8 cellular contexts compared by ENCODE assay signal in genomic region chr1:42924249-42925131, GRCh38. TPM values are rescaled to one million over a fixed set of nuclear protein-coding genes. Genes with fewer than 3 reads are reported as not detected.
A peak's percentile ranks its signal among the peaks of the same experiment; 100 is the strongest.
DNase-seq lines count a peak whose midpoint lies in the region; ATAC-seq and TF ChIP-seq lines count a peak whose summit lies in the region.

No MANE protein-coding gene starts in this region.

- peak overlapping the region; percentile 92 for H3K27ac ChIP-seq in GM23338 (ENCODE audit: low read depth)
- H3K27ac ChIP-seq in RWPE2 (ENCODE audit: poor library complexity, severe bottlenecking) = peak overlapping the region; percentile 99

- H3F3A ChIP-seq in GM23338 (replicated peaks; ENCODE audit: low read depth) = peaks cover 45% of the 10 kb centered on the region

- H3K36me3 ChIP-seq in GM23338 (ENCODE audit: insufficient read depth) (peaks cover 22% of the 10 kb centered on the region), RWPE2 (ENCODE audit: low read depth) (peaks cover 44% of the 10 kb centered on the region)

- peaks cover 19% of the 10 kb centered on the region for H3K27me3 Mint-ChIP-seq in GM23338 (ENCODE audit: insufficient read depth, low read depth, poor library complexity)
- H3K27me3 Mint-ChIP-seq in neural crest cell (ENCODE audit: low read depth) = peaks cover 12% of the 10 kb centered on the region

- DNase-seq in ELF-1 (ENCODE audit: low read depth, low spot score) (peak; percentile 98), GM23338 (ENCODE audit: low spot score) (peak; percentile 98), LoVo (ENCODE audit: low spot score) (peak; percentile 92), RWPE2 (ENCODE audit: low spot score) (peak; percentile 91), activated gamma-delta T cell (lab: John Stamatoyannopoulos, UW) (peak; percentile 75), fibroblast of villous mesenchyme (ENCODE audit: low read depth) (peak; percentile 85), neural crest cell (ENCODE audit: low read depth, low spot score) (peak; percentile 95), stromal cell of bone marrow (ENCODE audit: low read depth) (peak; percentile 80)

- H3K9me3 ChIP-seq in RWPE2 (ENCODE audit: severe bottlenecking) = no peaks in the 10 kb centered on the region

- no peaks in the 10 kb centered on the region for H3K9me2 ChIP-seq in GM23338 (ENCODE audit: insufficient read depth)

- H3K9me3 Mint-ChIP-seq in GM23338 (no peaks in the 10 kb centered on the region), neural crest cell (no peaks in the 10 kb centered on the region)

- H3K27ac Mint-ChIP-seq in GM23338 (peak overlapping the region; percentile 87), neural crest cell (ENCODE audit: unreplicated experiment) (peak overlapping the region; percentile 96)

- peaks cover 44% of the 10 kb centered on the region for H3K36me3 Mint-ChIP-seq in GM23338 (ENCODE audit: low read depth)
- H3K36me3 Mint-ChIP-seq in neural crest cell (ENCODE audit: low read depth) = peaks cover 16% of the 10 kb centered on the region

- peaks cover 20% of the 10 kb centered on the region for H3K4me1 ChIP-seq in GM23338 (ENCODE audit: insufficient read depth)
- peaks cover 13% of the 10 kb centered on the region for H3K4me1 ChIP-seq in RWPE2 (ENCODE audit: insufficient read depth, poor library complexity, severe bottlenecking)

- ATAC-seq in GM23338 (peak; percentile 87), RWPE2 (ENCODE audit: low read depth) (peak; percentile 80)

- H3K4me1 Mint-ChIP-seq in GM23338 (peaks cover 39% of the 10 kb centered on the region), neural crest cell (peaks cover 55% of the 10 kb centered on the region)

- H3K4me3 ChIP-seq in GM23338 (peak overlapping the region; percentile 59), RWPE2 (ENCODE audit: severe bottlenecking) (peak overlapping the region; percentile 46), fibroblast of villous mesenchyme (ENCODE audit: low read depth, low read length) (peak overlapping the region; percentile 77)

- peaks cover 17% of the 10 kb centered on the region; the same call in 1 of the 2 replicates for H4K20me1 ChIP-seq in GM23338 (replicated peaks; ENCODE audit: insufficient read depth)

- H2AFZ ChIP-seq in GM23338 = no peak overlapping the region

- TF ChIP-seq CTCF in GM23338 (conservative IDR thresholded peaks at IDR 0.05; ENCODE audit: low read depth in 2 of 2) = peak in 1 of 2 experiments; percentile 36; a peak in 3 of 4 replicates
- TF ChIP-seq CTCF in RWPE2 (IDR thresholded peaks at IDR 0.05; ENCODE audit: poor library complexity, severe bottlenecking) = no peak
- TF ChIP-seq CTCF in fibroblast of villous mesenchyme (IDR thresholded peaks at IDR 0.05; ENCODE audit: insufficient read depth, low read depth, low read length) = peak; percentile 17
- peak; percentile 46 for TF ChIP-seq CTCF in neural crest cell (conservative IDR thresholded peaks at IDR 0.05)

- H3K27me3 ChIP-seq in GM23338 (ENCODE audit: insufficient read depth) (no peaks in the 10 kb centered on the region), RWPE2 (ENCODE audit: insufficient read depth, poor library complexity, severe bottlenecking) (no peaks in the 10 kb centered on the region)

- peak overlapping the region; percentile 87 for H3K4me2 ChIP-seq in GM23338

- H3K4me3 Mint-ChIP-seq in GM23338 (peak overlapping the region; percentile 64), neural crest cell (peak overlapping the region; percentile 85)

- H3K79me2 ChIP-seq in GM23338 (replicated peaks; ENCODE audit: insufficient read depth) = no peaks in the 10 kb centered on the region

TF ChIP-seq in GM23338, 12 proteins besides CTCF, POLR2A, EP300 and RAD21:
- TF ChIP-seq JUNB (IDR thresholded peaks at IDR 0.05; ENCODE audit: unreplicated experiment) = no peak
- TF ChIP-seq STAT1 (IDR thresholded peaks at IDR 0.05; ENCODE audit: unreplicated experiment) = no peak
- peak; percentile 82 for TF ChIP-seq POLR2AphosphoS5 (IDR thresholded peaks at IDR 0.05; ENCODE audit: low read depth)
- peak; percentile 63; the same call in 1 of the 2 replicates for TF ChIP-seq CREB1 (CRISPR knock-in tag; IDR thresholded peaks at IDR 0.05; ENCODE audit: low read depth)
- TF ChIP-seq EZH2phosphoT487 (IDR thresholded peaks at IDR 0.05; ENCODE audit: unreplicated experiment) = no peak
- TF ChIP-seq ETS1 (IDR thresholded peaks at IDR 0.05) = no peak
TF ChIP-seq in GM23338: peak in this region for 2.

RNA-seq across cellular contexts. Expression of gene SLC2A1, which starts 34.2 kb away (rescaled TPM):
- total RNA-seq in GM23338 (2014; rRNA removed; shearing (Covaris generic)) = 305 and 479 TPM in 2 replicates
- 63.9 and 66.1 TPM in 2 replicates for polyA plus RNA-seq in GM23338 (2016; fragmentation: Nextera tagmentation; extraction: Ambion mirVana)
- 90.8 and 118 TPM in 2 replicates for total RNA-seq in fibroblast of villous mesenchyme
- total RNA-seq in neural crest cell = 254 and 265 TPM in 2 replicates

Comparison
In these comparisons a context has a peak if more than half of its experiments do, and no peak if none do; other contexts are left out.
1. Peak in every context shown above with its lines: DNase-seq, ATAC-seq, H3K4me3 ChIP-seq and H3K27ac ChIP-seq.